8 cellular contexts compared by ENCODE assay signal in genomic region chr14:50311337-50311973, GRCh38. TPM values are rescaled to one million over a fixed set of nuclear protein-coding genes. Genes with fewer than 3 reads are reported as not detected.
DNase-seq lines count a peak whose midpoint lies in the region; ATAC-seq and TF ChIP-seq lines count a peak whose summit lies in the region.

No MANE protein-coding gene starts in this region.

- H3K36me3 Mint-ChIP-seq in activated CD4-positive, alpha-beta T cell treated with anti-CD3 and anti-CD28 coated beads, Interleukin-2, amount 10 ng/mL, durations not matched to agents 7 days and 5 days (ENCODE audit: low read depth) = peaks cover 29% of the 10 kb centered on the region

- DNase-seq in activated CD4-positive, alpha-beta T cell treated with anti-CD3 and anti-CD28 coated beads, Interleukin-2, amount 10 ng/mL, durations not matched to agents 7 days and 5 days = no peak
- DNase-seq in activated CD4-positive, alpha-beta T cell treated with anti-CD3 and anti-CD28 coated beads, Interleukin-2, amount 50 U/mL, for 1 hour = no peak
- DNase-seq in LNCaP clone FGC (ENCODE audit: low read depth) (peak; percentile 13), left kidney (ENCODE audit: low read depth, low spot score) (peak; percentile 66), thoracic aorta (ENCODE audit: low spot score) (no peak), omental fat pad (ENCODE audit: low spot score) (no peak)

- peaks cover 10 to 16% of the 10 kb centered on the region in 2 donors for H3K4me1 ChIP-seq in thoracic aorta (ENCODE audit: control insufficient read depth in 1 of 2, low read depth in 2 of 2)

- POLR2A ChIA-PET in activated CD4-positive, alpha-beta T cell treated with anti-CD3 and anti-CD28 coated beads, Interleukin-2, amount 10 ng/mL, durations not matched to agents 7 days and 5 days (lab: Charles Lee) = interaction anchor here (0.5 to 1.2 kb wide), 3 partner anchors 10 to 730 kb away, joined by 3 to 8 read pairs (median 5); no protein-coding TSS in a partner anchor

- H3K27me3 Mint-ChIP-seq in activated CD4-positive, alpha-beta T cell treated with anti-CD3 and anti-CD28 coated beads, Interleukin-2, amount 10 ng/mL, durations not matched to agents 7 days and 5 days = no peaks in the 10 kb centered on the region

- peak overlapping the region; percentile 92 for H3K27ac Mint-ChIP-seq in activated CD4-positive, alpha-beta T cell treated with anti-CD3 and anti-CD28 coated beads, Interleukin-2, amount 10 ng/mL, durations not matched to agents 7 days and 5 days

- ATAC-seq in thoracic aorta (ENCODE audit: insufficient number of reproducible peaks, low FRiP score, low read depth) = no peak
- no peak for ATAC-seq in omental fat pad (ENCODE audit: low FRiP score)
- no peak for ATAC-seq in HG03460 (IDR thresholded peaks at IDR 0.05; ENCODE audit: unreplicated experiment)

- CTCF ChIA-PET in activated CD4-positive, alpha-beta T cell treated with anti-CD3 and anti-CD28 coated beads, Interleukin-2, amount 10 ng/mL, durations not matched to agents 7 days and 5 days (lab: Charles Lee) = interaction anchor here (0.9 to 4.2 kb wide), 13 partner anchors 9 to 449 kb away, joined by 3 to 40 read pairs (median 3); no protein-coding TSS in a partner anchor

- no peaks in the 10 kb centered on the region for H3K36me3 ChIP-seq in thoracic aorta

- H3K9me3 ChIP-seq in thoracic aorta = no peaks in the 10 kb centered on the region

- TF ChIP-seq CTCF in LNCaP clone FGC (IDR thresholded peaks at IDR 0.05; ENCODE audit: control insufficient read depth, extremely low read depth, insufficient read depth) (peak; percentile 55; the same call in 1 of the 2 replicates), thoracic aorta (IDR thresholded peaks at IDR 0.05) (peak; percentile 49), omental fat pad (IDR thresholded peaks at IDR 0.05) (peak in 1 of 3 donors; percentile 44)

- no peaks in the 10 kb centered on the region for H3K27me3 ChIP-seq in thoracic aorta (replicated peaks; ENCODE audit: insufficient read depth)

- H3K4me3 Mint-ChIP-seq in activated CD4-positive, alpha-beta T cell treated with anti-CD3 and anti-CD28 coated beads, Interleukin-2, amount 10 ng/mL, durations not matched to agents 7 days and 5 days = peak overlapping the region; percentile 81

- H3K27ac ChIP-seq in angular gyrus (ENCODE audit: low read depth, low read length) = peak overlapping the region; percentile 92
- peak overlapping the region; percentile 80 to 90 for H3K27ac ChIP-seq in thoracic aorta

- H3K4me1 Mint-ChIP-seq in activated CD4-positive, alpha-beta T cell treated with anti-CD3 and anti-CD28 coated beads, Interleukin-2, amount 10 ng/mL, durations not matched to agents 7 days and 5 days = peaks cover 43% of the 10 kb centered on the region

- peak overlapping the region; percentile 95 for H3K4me3 ChIP-seq in LNCaP clone FGC (ENCODE audit: low read depth, low read length)
- H3K4me3 ChIP-seq in thoracic aorta = peak overlapping the region; percentile 83

- peaks cover 8% of the 10 kb centered on the region for H3K9me3 Mint-ChIP-seq in activated CD4-positive, alpha-beta T cell treated with anti-CD3 and anti-CD28 coated beads, Interleukin-2, amount 10 ng/mL, durations not matched to agents 7 days and 5 days

RNA-seq across cellular contexts. Expression of gene L2HGDH, which starts 0.6 kb away (rescaled TPM):
- total RNA-seq in activated CD4-positive, alpha-beta T cell treated with anti-CD3 and anti-CD28 coated beads, Interleukin-2, amount 10 ng/mL, durations not matched to agents 7 days and 5 days = 10 to 100 TPM in 1 of 2 experiments, 1 to 10 TPM in 1; 9.6 to 12.8 TPM
- total RNA-seq in thoracic aorta (1 to 10 TPM; 1.5 to 3.7 TPM), omental fat pad (1 to 10 TPM; 2.3 to 6.2 (median 4.5) TPM)

RNA-seq across cellular contexts. Expression of gene DMAC2L, which starts 0.7 kb away (rescaled TPM):
- 10 to 100 TPM; 15.7 to 20.6 TPM for total RNA-seq in activated CD4-positive, alpha-beta T cell treated with anti-CD3 and anti-CD28 coated beads, Interleukin-2, amount 10 ng/mL, durations not matched to agents 7 days and 5 days
- 10 to 100 TPM in 1 of 2 donors, 1 to 10 TPM in 1; 5.6 to 12.3 TPM for total RNA-seq in thoracic aorta
- 10 to 100 TPM; 16.5 to 19.1 (median 17.4) TPM for total RNA-seq in omental fat pad

Comparison
In these comparisons a context has a peak if more than half of its experiments do, and no peak if none do; other contexts are left out.
1. DNase-seq: peak in LNCaP clone FGC (single experiment) and left kidney (single experiment); none in activated CD4-positive, alpha-beta T cell treated with anti-CD3 and anti-CD28 coated beads, Interleukin-2, amount 10 ng/mL, durations not matched to agents 7 days and 5 days (single experiment), activated CD4-positive, alpha-beta T cell treated with anti-CD3 and anti-CD28 coated beads, Interleukin-2, amount 50 U/mL, for 1 hour (single experiment), thoracic aorta (single experiment) and omental fat pad (single experiment).